ENCODE assay signal across 20 cellular contexts in the genomic region with DNA sequence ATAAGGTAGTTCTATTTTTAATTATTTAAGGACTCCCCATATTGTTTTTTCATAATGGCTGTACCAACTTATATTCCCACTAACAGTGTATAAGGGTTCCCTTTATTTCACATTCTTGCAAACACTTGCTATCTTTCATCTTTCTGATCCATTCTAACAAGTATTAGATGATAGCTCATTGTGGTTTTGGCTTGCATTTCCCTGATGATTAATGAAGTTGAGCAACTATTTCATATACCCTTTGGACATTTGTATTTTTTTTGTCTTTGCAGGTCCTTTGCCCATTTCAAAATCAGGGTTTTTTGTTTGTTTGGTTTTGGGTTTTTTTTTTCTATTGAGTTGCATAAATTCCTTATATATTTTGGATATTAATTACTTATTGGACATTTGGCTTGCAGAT.
A peak's percentile ranks its signal among the peaks of the same experiment; 100 is the strongest.
DNase-seq lines count a peak whose midpoint lies in the region; FAIRE-seq and TF ChIP-seq lines count a peak whose summit lies in the region.
"Had no signal": no experiment of that assay in that cellular context is flagged by ENCODE, and none has a peak within 500 bp of the region (broad histone marks: within the 10 kb centered on the region; RNA-seq: fewer than 3 reads in every experiment).

No MANE protein-coding gene starts in this region.

- peak overlapping the region; percentile 29 for H3K4me2 ChIP-seq in keratinocyte (ENCODE audit: control insufficient read depth, extremely low read depth, insufficient read depth, low read depth, low read length)

- H2AFZ ChIP-seq in keratinocyte (ENCODE audit: control insufficient read depth, low read length) = no peak overlapping the region

- H3K9ac ChIP-seq in keratinocyte (ENCODE audit: control insufficient read depth, extremely low read depth, insufficient read depth, low read length) = no peak overlapping the region

- intact Hi-C loops in activated T-helper 2 cell treated with anti-CD3 and anti-CD28 coated beads, Interferon-gamma antibody, Interleukin-2, Interleukin-4, amounts not matched to agents 10 μg/mL and 5 μg/mL and 100 μg/mL, durations not matched to agents 14 hours and 24 hours and 36 hours (cut with micrococcal nuclease) = loop anchor here (5.0 kb wide), 1 partner anchor 108 kb away; the partner anchor contains the start of gene EPC1
- intact Hi-C loops in activated CD4-positive, alpha-beta T cell treated with anti-CD3 and anti-CD28 coated beads, Interleukin-2, amount 10 ng/mL, durations not matched to agents 24 days and 14 days (cut with micrococcal nuclease) = loop anchor here (5.0 kb wide), 1 partner anchor 47 kb away; no protein-coding TSS in a partner anchor

- H3K4me3 ChIP-seq in brain microvascular endothelial cell (ENCODE audit: low read depth, low read length) (no peak overlapping the region), keratinocyte (ENCODE audit: control insufficient read depth in 2 of 3, extremely low read depth in 1 of 3, insufficient read depth in 2 of 3, low read depth in 1 of 3, low read length in 3 of 3) (no peak overlapping the region), Peyer's patch (no peak overlapping the region)
- H3K4me3 ChIP-seq: HAP-1, uterus had no signal

- no peaks in the 10 kb centered on the region for H3K27me3 Mint-ChIP-seq in activated T-helper 2 cell treated with anti-CD3 and anti-CD28 coated beads, Interferon-gamma antibody, Interleukin-2, Interleukin-4, amounts not matched to agents 10 μg/mL and 5 μg/mL and 100 μg/mL, durations not matched to agents 14 hours and 24 hours and 36 hours (ENCODE audit: low read depth)
- no peaks in the 10 kb centered on the region for H3K27me3 Mint-ChIP-seq in activated CD4-positive, alpha-beta T cell treated with anti-CD3 and anti-CD28 coated beads, Interleukin-2, amount 10 ng/mL, durations not matched to agents 24 days and 14 days

- no peaks in the 10 kb centered on the region for H3K36me3 Mint-ChIP-seq in activated T-helper 2 cell treated with anti-CD3 and anti-CD28 coated beads, Interferon-gamma antibody, Interleukin-2, Interleukin-4, amounts not matched to agents 10 μg/mL and 5 μg/mL and 100 μg/mL, durations not matched to agents 14 hours and 24 hours and 36 hours (ENCODE audit: low read depth)
- H3K36me3 Mint-ChIP-seq in activated CD4-positive, alpha-beta T cell treated with anti-CD3 and anti-CD28 coated beads, Interleukin-2, amount 10 ng/mL, durations not matched to agents 24 days and 14 days (ENCODE audit: low read depth) = peaks cover 2% of the 10 kb centered on the region

- H3K27ac Mint-ChIP-seq in activated T-helper 2 cell treated with anti-CD3 and anti-CD28 coated beads, Interferon-gamma antibody, Interleukin-2, Interleukin-4, amounts not matched to agents 10 μg/mL and 5 μg/mL and 100 μg/mL, durations not matched to agents 14 hours and 24 hours and 36 hours = no peak overlapping the region
- no peak overlapping the region for H3K27ac Mint-ChIP-seq in activated CD4-positive, alpha-beta T cell treated with anti-CD3 and anti-CD28 coated beads, Interleukin-2, amount 10 ng/mL, durations not matched to agents 24 days and 14 days
- H3K27ac Mint-ChIP-seq: B cell had no signal

- H3K79me2 ChIP-seq in keratinocyte (ENCODE audit: control insufficient read depth, insufficient read depth, low read length) = no peaks in the 10 kb centered on the region

- dilution Hi-C loops in keratinocyte (cut with MboI; ENCODE audit: extremely low pct_ligation_motif_present, low sequenced_read_pairs) = no loop called here

- no peaks in the 10 kb centered on the region for H3K9me3 Mint-ChIP-seq in activated T-helper 2 cell treated with anti-CD3 and anti-CD28 coated beads, Interferon-gamma antibody, Interleukin-2, Interleukin-4, amounts not matched to agents 10 μg/mL and 5 μg/mL and 100 μg/mL, durations not matched to agents 14 hours and 24 hours and 36 hours
- peaks cover 9% of the 10 kb centered on the region for H3K9me3 Mint-ChIP-seq in activated CD4-positive, alpha-beta T cell treated with anti-CD3 and anti-CD28 coated beads, Interleukin-2, amount 10 ng/mL, durations not matched to agents 24 days and 14 days

- TF ChIP-seq CTCF in AG09319 (IDR thresholded peaks at IDR 0.05; ENCODE audit: low read depth, low read length) = no peak
- no peak for TF ChIP-seq CTCF in brain microvascular endothelial cell (IDR thresholded peaks at IDR 0.05; ENCODE audit: low read depth, low read length, missing control alignments)
- TF ChIP-seq CTCF in keratinocyte (optimal IDR thresholded peaks at IDR 0.05 in 1 of 3, IDR thresholded peaks at IDR 0.05 in 1 of 3, conservative IDR thresholded peaks at IDR 0.05 in 1 of 3; ENCODE audit: extremely low read depth in 1 of 3, insufficient read depth in 2 of 3, low read length in 3 of 3) = no peak
- TF ChIP-seq CTCF in Peyer's patch (IDR thresholded peaks at IDR 0.05) = no peak

- no peak for TF ChIP-seq POLR2A in Peyer's patch (IDR thresholded peaks at IDR 0.05)

- DNase-seq in AG09319 (ENCODE audit: extremely low read depth, low read depth) = peak; percentile 53
- DNase-seq in HS-27A (ENCODE audit: low read depth) = peak; percentile 27
- peak; percentile 31 for DNase-seq in brain microvascular endothelial cell
- no peak for DNase-seq in keratinocyte (ENCODE audit: low read depth, low spot score)
- DNase-seq in activated T-helper 2 cell treated with anti-CD3 and anti-CD28 coated beads, Interferon-gamma antibody, Interleukin-2, Interleukin-4, amounts not matched to agents 10 μg/mL and 5 μg/mL and 100 μg/mL, durations not matched to agents 14 hours and 24 hours and 36 hours (ENCODE audit: low spot score) = no peak
- DNase-seq in activated CD4-positive, alpha-beta T cell treated with anti-CD3 and anti-CD28 coated beads, Interleukin-2, amount 10 ng/mL, durations not matched to agents 24 days and 14 days = no peak
- no peak for DNase-seq in stimulated activated CD4-positive, alpha-beta T cell treated with anti-CD3 and anti-CD28 coated beads, Interleukin-2, amount 100 ng/mL, for 48 hours
- no peak for DNase-seq in Peyer's patch
- DNase-seq: activated CD4-positive, alpha-beta T cell treated with anti-CD3 and anti-CD28 coated beads, Interleukin-2, amount 50 U/mL, for 48 hours; cortex of kidney; kidney; MV-4-11; NCI-H2029; NCI-H69; retina; uterus had no signal

- H3K36me3 ChIP-seq in brain microvascular endothelial cell (replicated peaks) = no peaks in the 10 kb centered on the region
- no peaks in the 10 kb centered on the region for H3K36me3 ChIP-seq in keratinocyte (ENCODE audit: control insufficient read depth in 2 of 2, extremely low read depth in 1 of 2, insufficient read depth in 2 of 2, low read length in 2 of 2)
- H3K36me3 ChIP-seq in Peyer's patch = no peaks in the 10 kb centered on the region
- H3K36me3 ChIP-seq: HAP-1, uterus had no signal

- H3K4me3 Mint-ChIP-seq in activated T-helper 2 cell treated with anti-CD3 and anti-CD28 coated beads, Interferon-gamma antibody, Interleukin-2, Interleukin-4, amounts not matched to agents 10 μg/mL and 5 μg/mL and 100 μg/mL, durations not matched to agents 14 hours and 24 hours and 36 hours (ENCODE audit: low read depth) = no peak overlapping the region
- H3K4me3 Mint-ChIP-seq in activated CD4-positive, alpha-beta T cell treated with anti-CD3 and anti-CD28 coated beads, Interleukin-2, amount 10 ng/mL, durations not matched to agents 24 days and 14 days = no peak overlapping the region
- H3K4me3 Mint-ChIP-seq: B cell had no signal

- no peaks in the 10 kb centered on the region for H4K20me1 ChIP-seq in keratinocyte (ENCODE audit: control insufficient read depth, extremely low read depth, insufficient read depth, low read length)

- H3K27ac ChIP-seq in brain microvascular endothelial cell = no peak overlapping the region
- H3K27ac ChIP-seq in keratinocyte (ENCODE audit: control insufficient read depth, insufficient read depth, low read length) = peak overlapping the region; percentile 17
- no peak overlapping the region for H3K27ac ChIP-seq in Peyer's patch
- H3K27ac ChIP-seq: uterus had no signal

- no peak for FAIRE-seq in keratinocyte (lab: Jason Lieb, UNC)
- FAIRE-seq: endothelial cell of umbilical vein, kidney, TTC549 had no signal

- in situ Hi-C loops in brain microvascular endothelial cell (cut with HindIII; ENCODE audit: low pct_ligation_motif_present, low sequenced_read_pairs) = no loop called here

- H3K27me3 ChIP-seq in brain microvascular endothelial cell (replicated peaks) (no peaks in the 10 kb centered on the region), keratinocyte (ENCODE audit: control insufficient read depth, extremely low read depth, insufficient read depth, low read length) (no peaks in the 10 kb centered on the region), Peyer's patch (no peaks in the 10 kb centered on the region)
- H3K27me3 ChIP-seq: uterus had no signal

- H3K4me1 ChIP-seq in keratinocyte (ENCODE audit: control insufficient read depth, extremely low read depth, insufficient read depth, low read length) (peaks cover 29% of the 10 kb centered on the region), Peyer's patch (peaks cover 0 to 4% (median 0%) of the 10 kb centered on the region in 4 donors)
- H3K4me1 ChIP-seq: uterus had no signal

- H3K9me3 ChIP-seq in keratinocyte (ENCODE audit: control insufficient read depth, low read depth, low read length) = no peaks in the 10 kb centered on the region
- no peaks in the 10 kb centered on the region for H3K9me3 ChIP-seq in Peyer's patch
- H3K9me3 ChIP-seq: HAP-1, uterus had no signal

- H3K4me1 Mint-ChIP-seq in activated T-helper 2 cell treated with anti-CD3 and anti-CD28 coated beads, Interferon-gamma antibody, Interleukin-2, Interleukin-4, amounts not matched to agents 10 μg/mL and 5 μg/mL and 100 μg/mL, durations not matched to agents 14 hours and 24 hours and 36 hours (ENCODE audit: low read depth) = peaks cover 12% of the 10 kb centered on the region
- peaks cover 10% of the 10 kb centered on the region for H3K4me1 Mint-ChIP-seq in activated CD4-positive, alpha-beta T cell treated with anti-CD3 and anti-CD28 coated beads, Interleukin-2, amount 10 ng/mL, durations not matched to agents 24 days and 14 days
- H3K4me1 Mint-ChIP-seq: B cell had no signal

- no peaks in the 10 kb centered on the region for H3K9me1 ChIP-seq in keratinocyte (ENCODE audit: control insufficient read depth, extremely low read depth, insufficient read depth, low read length)

Comparison
In these comparisons a context has a peak if more than half of its experiments do, and no peak if none do; other contexts are left out.
1. DNase-seq: peak in AG09319 (single experiment), HS-27A (single experiment) and brain microvascular endothelial cell (single experiment); none in keratinocyte (single experiment), activated T-helper 2 cell treated with anti-CD3 and anti-CD28 coated beads, Interferon-gamma antibody, Interleukin-2, Interleukin-4, amounts not matched to agents 10 μg/mL and 5 μg/mL and 100 μg/mL, durations not matched to agents 14 hours and 24 hours and 36 hours (single experiment), activated CD4-positive, alpha-beta T cell treated with anti-CD3 and anti-CD28 coated beads, Interleukin-2, amount 10 ng/mL, durations not matched to agents 24 days and 14 days (single experiment), stimulated activated CD4-positive, alpha-beta T cell treated with anti-CD3 and anti-CD28 coated beads, Interleukin-2, amount 100 ng/mL, for 48 hours (0 of 2) and Peyer's patch (0 of 3).